Comparison of ENCODE assay signal across 24 cellular contexts in the genomic region with DNA sequence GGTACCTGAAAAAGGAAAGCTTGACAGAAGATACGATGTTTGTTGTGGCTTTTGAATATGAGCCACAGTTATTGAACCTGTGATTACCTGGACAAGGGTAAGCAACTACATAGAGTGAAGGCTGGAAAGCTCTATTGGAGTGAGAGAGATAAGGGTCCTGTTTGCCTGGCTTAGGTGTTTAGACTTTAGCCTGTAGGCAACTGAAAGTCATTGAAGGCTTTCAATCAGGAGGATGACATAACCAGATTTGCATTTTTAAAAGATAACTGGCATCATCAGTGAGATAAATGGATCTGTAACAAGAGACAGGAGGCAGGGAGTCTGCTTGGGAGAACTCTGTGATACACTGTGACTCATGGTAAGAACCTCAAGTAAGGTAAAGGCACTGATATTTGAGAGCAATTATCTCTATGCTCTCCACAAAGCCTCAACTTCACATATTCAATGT.
DNase-seq lines count a peak whose midpoint lies in the region; ATAC-seq and TF ChIP-seq lines count a peak whose summit lies in the region.
"Had no signal": no experiment of that assay in that cellular context is flagged by ENCODE, and none has a peak within 500 bp of the region (broad histone marks: within the 10 kb centered on the region; RNA-seq: fewer than 3 reads in every experiment).

No MANE protein-coding gene starts in this region.

- peaks cover 4% of the 10 kb centered on the region for H3K27me3 Mint-ChIP-seq in activated T-cell treated with anti-CD3 and anti-CD28 coated beads, Interleukin-2, amount 50 U/mL, for 72 hours (ENCODE audit: low read depth)
- H3K27me3 Mint-ChIP-seq: activated B cell treated with CpG ODN at 0.5 μM for 24 hours; activated CD4-positive, alpha-beta memory T cell treated with anti-CD3 and anti-CD28 coated beads, Interleukin-2, amount 10 ng/mL, durations not matched to agents 7 days and 5 days; activated naive CD4-positive, alpha-beta T cell treated with anti-CD3 and anti-CD28 coated beads, Interleukin-2, amount 50 U/mL, for 24 hours; CD8-positive, alpha-beta memory T cell; dendritic cell treated with granulocyte-macrophage colony-stimulating factor and Interleukin-4, amounts not matched to agents 40 ng/mL and 50 ng/mL, for 4 days had no signal

- H3K9me3 Mint-ChIP-seq in activated T-cell treated with anti-CD3 and anti-CD28 coated beads, Interleukin-2, amount 50 U/mL, for 72 hours = peaks cover 3 to 5% of the 10 kb centered on the region in 2 donors
- H3K9me3 Mint-ChIP-seq: activated B cell treated with CpG ODN at 0.5 μM for 24 hours; dendritic cell treated with granulocyte-macrophage colony-stimulating factor and Interleukin-4, amounts not matched to agents 40 ng/mL and 50 ng/mL, for 4 days had no signal

- no peak for ATAC-seq in activated T-cell treated with anti-CD3 and anti-CD28 coated beads, Interleukin-2, amount 50 U/mL, for 72 hours (replicated peaks in 1 of 2)
- ATAC-seq in HG03135 (IDR thresholded peaks at IDR 0.05; ENCODE audit: unreplicated experiment) = no peak
- ATAC-seq: activated T-cell treated with anti-CD3 and anti-CD28 coated beads, Interleukin-2, amount 50 U/mL, for 4 hours; gastroesophageal sphincter had no signal

- 27 to 30% methylated on average over 1 of the region's 1 CpG for WGBS in sigmoid colon, 2 donors

- peak; percentile 74 for DNase-seq in DMS53 treated with DMSO at 0.1 percent for 48 hours (lab: John Stamatoyannopoulos, UW; ENCODE audit: unreplicated experiment)
- peak; percentile 70 for DNase-seq in M059J (ENCODE audit: low read depth)
- DNase-seq in amniotic epithelial cell (ENCODE audit: low read depth) = peak; percentile 44
- DNase-seq in kidney tubule cell (ENCODE audit: low spot score) = peak; percentile 6
- DNase-seq in sigmoid colon = no peak
- no peak for DNase-seq in NCI-H2081 treated with DMSO at 0.1 percent for 48 hours (lab: John Stamatoyannopoulos, UW)
- DNase-seq in activated T-cell treated with anti-CD3 and anti-CD28 coated beads, Interleukin-2, amount 50 U/mL, for 72 hours = no peak
- DNase-seq: activated B cell treated with CpG ODN at 0.5 μM for 24 hours; activated CD4-positive, alpha-beta memory T cell treated with anti-CD3 and anti-CD28 coated beads, Interleukin-2, amount 10 ng/mL, durations not matched to agents 7 days and 5 days; activated T-cell treated with anti-CD3 and anti-CD28 coated beads, Interleukin-2, amount 50 U/mL, for 4 hours; CD8-positive, alpha-beta memory T cell; EL; H7; KG1; NCI-H345; nucleus accumbens; SHP77; stomach; T-helper 2 cell had no signal

- H3K36me3 Mint-ChIP-seq in activated T-cell treated with anti-CD3 and anti-CD28 coated beads, Interleukin-2, amount 50 U/mL, for 72 hours (ENCODE audit: insufficient read depth in 2 of 2) = no peaks in the 10 kb centered on the region
- H3K36me3 Mint-ChIP-seq: activated naive CD4-positive, alpha-beta T cell treated with anti-CD3 and anti-CD28 coated beads, Interleukin-2, amount 50 U/mL, for 24 hours; CD8-positive, alpha-beta memory T cell had no signal

- H3K4me1 Mint-ChIP-seq in activated T-cell treated with anti-CD3 and anti-CD28 coated beads, Interleukin-2, amount 50 U/mL, for 72 hours (ENCODE audit: low read depth) = no peaks in the 10 kb centered on the region
- H3K4me1 Mint-ChIP-seq: activated B cell treated with CpG ODN at 0.5 μM for 24 hours; activated CD4-positive, alpha-beta memory T cell treated with anti-CD3 and anti-CD28 coated beads, Interleukin-2, amount 10 ng/mL, durations not matched to agents 7 days and 5 days; activated naive CD4-positive, alpha-beta T cell treated with anti-CD3 and anti-CD28 coated beads, Interleukin-2, amount 50 U/mL, for 24 hours; CD8-positive, alpha-beta memory T cell had no signal

- no peaks in the 10 kb centered on the region for H3K27me3 ChIP-seq in sigmoid colon
- H3K27me3 ChIP-seq: gastroesophageal sphincter, right atrium auricular region, stomach had no signal

- TF ChIP-seq POLR2A in sigmoid colon (IDR thresholded peaks at IDR 0.05) = no peak

- H3K9me3 ChIP-seq in sigmoid colon = no peaks in the 10 kb centered on the region
- H3K9me3 ChIP-seq: gastroesophageal sphincter, right atrium auricular region, stomach had no signal

- no peak overlapping the region for H3K4me3 Mint-ChIP-seq in activated T-cell treated with anti-CD3 and anti-CD28 coated beads, Interleukin-2, amount 50 U/mL, for 72 hours
- H3K4me3 Mint-ChIP-seq: activated B cell treated with CpG ODN at 0.5 μM for 24 hours; activated CD4-positive, alpha-beta memory T cell treated with anti-CD3 and anti-CD28 coated beads, Interleukin-2, amount 10 ng/mL, durations not matched to agents 7 days and 5 days; activated naive CD4-positive, alpha-beta T cell treated with anti-CD3 and anti-CD28 coated beads, Interleukin-2, amount 50 U/mL, for 24 hours; activated T-cell treated with anti-CD3 and anti-CD28 coated beads, Interleukin-2, amount 50 U/mL, for 4 hours; CD8-positive, alpha-beta memory T cell; dendritic cell treated with granulocyte-macrophage colony-stimulating factor and Interleukin-4, amounts not matched to agents 40 ng/mL and 50 ng/mL, for 4 days had no signal

- no peaks in the 10 kb centered on the region for H3K36me3 ChIP-seq in sigmoid colon
- H3K36me3 ChIP-seq: gastroesophageal sphincter, right atrium auricular region, stomach had no signal

- no peaks in the 10 kb centered on the region for H3K4me1 ChIP-seq in sigmoid colon
- H3K4me1 ChIP-seq: gastroesophageal sphincter, right atrium auricular region had no signal

- TF ChIP-seq CTCF in sigmoid colon (IDR thresholded peaks at IDR 0.05) = no peak

- H3K4me3 ChIP-seq in sigmoid colon = no peak overlapping the region
- H3K4me3 ChIP-seq: gastroesophageal sphincter, right atrium auricular region, stomach had no signal

- intact Hi-C loops in sigmoid colon (cut with DNase I) = no loop called here

- H3K27ac Mint-ChIP-seq in activated T-cell treated with anti-CD3 and anti-CD28 coated beads, Interleukin-2, amount 50 U/mL, for 72 hours = no peak overlapping the region
- H3K27ac Mint-ChIP-seq: activated B cell treated with CpG ODN at 0.5 μM for 24 hours; activated CD4-positive, alpha-beta memory T cell treated with anti-CD3 and anti-CD28 coated beads, Interleukin-2, amount 10 ng/mL, durations not matched to agents 7 days and 5 days; activated naive CD4-positive, alpha-beta T cell treated with anti-CD3 and anti-CD28 coated beads, Interleukin-2, amount 50 U/mL, for 24 hours; CD8-positive, alpha-beta memory T cell; dendritic cell treated with granulocyte-macrophage colony-stimulating factor and Interleukin-4, amounts not matched to agents 40 ng/mL and 50 ng/mL, for 4 days had no signal

- no peak for TF ChIP-seq EP300 in sigmoid colon (IDR thresholded peaks at IDR 0.05)

- H3K27ac ChIP-seq in sigmoid colon = no peak overlapping the region
- H3K27ac ChIP-seq: gastroesophageal sphincter, right atrium auricular region, stomach had no signal

Comparison
In these comparisons a context has a peak if more than half of its experiments do, and no peak if none do; other contexts are left out.
1. DNase-seq: peak in DMS53 treated with DMSO at 0.1 percent for 48 hours (single experiment), M059J (single experiment), amniotic epithelial cell (single experiment) and kidney tubule cell (single experiment); none in sigmoid colon (single experiment), NCI-H2081 treated with DMSO at 0.1 percent for 48 hours (single experiment) and activated T-cell treated with anti-CD3 and anti-CD28 coated beads, Interleukin-2, amount 50 U/mL, for 72 hours (0 of 2).